ENCODE assay signal across 9 cellular contexts in the genomic region with DNA sequence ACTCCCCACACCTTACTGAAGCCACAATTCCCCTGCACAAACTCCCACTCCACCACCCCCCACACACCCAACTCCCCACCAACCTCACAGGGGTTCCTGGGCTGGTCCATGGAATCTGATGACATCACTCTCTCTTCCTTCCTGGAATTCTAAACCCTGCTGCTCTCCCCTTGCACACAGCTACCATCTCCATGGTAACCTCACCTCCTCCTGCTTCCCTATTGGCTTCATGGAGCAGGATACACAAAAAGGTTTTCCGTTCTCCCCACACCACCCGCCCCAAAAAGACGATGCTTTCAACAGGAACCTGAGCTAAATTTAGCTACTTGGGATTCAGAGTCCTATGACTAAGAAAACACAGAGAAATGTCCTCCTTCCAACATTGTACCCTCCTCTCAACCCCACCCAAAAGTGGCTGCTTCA.
DNase-seq lines count a peak whose midpoint lies in the region; ATAC-seq, FAIRE-seq and TF ChIP-seq lines count a peak whose summit lies in the region.
"Had no signal": no experiment of that assay in that cellular context is flagged by ENCODE, and none has a peak within 500 bp of the region (broad histone marks: within the 10 kb centered on the region; RNA-seq: fewer than 3 reads in every experiment).

No MANE protein-coding gene starts in this region.

- H2BK5ac ChIP-seq in H1 (ENCODE audit: low read depth, low read length), result 0 out of 2 replicates have a peak overlapping the region, but pooled peaks have one; percentile 71

- peaks cover 0 to 2% of the 10 kb centered on the region in 2 experiments for H4K20me1 ChIP-seq in H1 (replicated peaks in 1 of 2; ENCODE audit: control insufficient read depth in 1 of 2, insufficient read depth in 2 of 2, low read length in 2 of 2)

- no peak overlapping the region for H2BK15ac ChIP-seq in H1 (ENCODE audit: low read length)

- no peak for FAIRE-seq in A549 (lab: Jason Lieb, UNC)
- peak; percentile 99 for FAIRE-seq in H1 (lab: Jason Lieb, UNC)

- peaks cover 17% of the 10 kb centered on the region for H3K4me1 ChIP-seq in A549
- peaks cover 2 to 11% (median 6%) of the 10 kb centered on the region in 4 experiments; a peak in 5 of 7 replicates for H3K4me1 ChIP-seq in H1 (replicated peaks in 1 of 4; ENCODE audit: control insufficient read depth in 3 of 4, insufficient read depth in 4 of 4, low read length in 3 of 4)
- H3K4me1 ChIP-seq in lung (ENCODE audit: control insufficient read depth in 2 of 2, insufficient read depth in 2 of 2, low read length in 2 of 2), result peaks cover 2 to 26% of the 10 kb centered on the region in 2 donors

- no peak overlapping the region for H3K4me3 ChIP-seq in A549
- peak overlapping the region; percentile 17 to 42 (median 26); a peak in 4 of 8 replicates for H3K4me3 ChIP-seq in H1 (ENCODE audit: extremely low read depth in 1 of 4, insufficient read depth in 2 of 4, low read depth in 3 of 4, low read length in 4 of 4)
- no peak overlapping the region for H3K4me3 ChIP-seq in lung

- H3K27ac ChIP-seq in A549 (0 out of 6 replicates have a peak overlapping the region, but pooled peaks of 1 of the 2 experiments have one; percentile 41), H1 (ENCODE audit: low read depth, low read length) (peak overlapping the region; percentile 62), lung (ENCODE audit: low read depth in 1 of 2, low read length in 1 of 2) (peak overlapping the region; percentile 43 to 52)
- H3K27ac ChIP-seq: VCaP had no signal

- no peak overlapping the region for H3K14ac ChIP-seq in H1 (ENCODE audit: insufficient read length)

- no peak overlapping the region for H3K23ac ChIP-seq in H1 (ENCODE audit: insufficient read length)

- H3K9ac ChIP-seq in H1 (replicated peaks in 1 of 4; ENCODE audit: extremely low read depth in 1 of 4, low read depth in 3 of 4, low read length in 3 of 4), result peak overlapping the region in 1 of 4 experiments; percentile 35; a peak in 3 of 7 replicates

- H2BK20ac ChIP-seq in H1 (ENCODE audit: low read length), result no peak overlapping the region

- peak overlapping the region; percentile 32; the same call in 1 of the 2 replicates for H3K18ac ChIP-seq in H1 (ENCODE audit: extremely low read depth, low read length)

- H3K27me3 ChIP-seq in H1 (replicated peaks in 1 of 4; ENCODE audit: control insufficient read depth in 3 of 4, extremely low read depth in 1 of 4, insufficient read depth in 3 of 4, low read length in 3 of 4), result no peaks in the 10 kb centered on the region
- no peaks in the 10 kb centered on the region for H3K27me3 ChIP-seq in lung (ENCODE audit: control insufficient read depth, insufficient read depth)

- no peak overlapping the region for H3K56ac ChIP-seq in H1 (replicated peaks; ENCODE audit: insufficient read length, low read depth, low read length)

- no peak for TF ChIP-seq CTCF in A549 (IDR thresholded peaks at IDR 0.05)
- no peak for TF ChIP-seq CTCF in H1 (IDR thresholded peaks at IDR 0.05; ENCODE audit: control extremely low read depth in 1 of 3, insufficient read depth in 1 of 3, low read depth in 1 of 3, low read length in 3 of 3)
- no peak for TF ChIP-seq CTCF in lung (IDR thresholded peaks at IDR 0.05; ENCODE audit: control extremely low read depth, extremely low read depth)

- TF ChIP-seq RAD21 in A549 (conservative IDR thresholded peaks at IDR 0.05 in 1 of 2, IDR thresholded peaks at IDR 0.05 in 1 of 2) (no peak), H1 (IDR thresholded peaks at IDR 0.05 in 1 of 2, conservative IDR thresholded peaks at IDR 0.05 in 1 of 2; ENCODE audit: low read depth in 2 of 2, low read length in 2 of 2) (no peak)

- H3K4me2 ChIP-seq in A549, result peak overlapping the region; percentile 53
- H3K4me2 ChIP-seq in H1 (ENCODE audit: insufficient read depth in 1 of 2, low read depth in 2 of 2, low read length in 2 of 2), result peak overlapping the region; percentile 65 to 83

- H2AK5ac ChIP-seq in H1 (ENCODE audit: low read depth, low read length), result peak overlapping the region; percentile 68; the same call in 1 of the 2 replicates

- H3K79me1 ChIP-seq in H1 (ENCODE audit: low read depth, low read length), result peaks cover 2% of the 10 kb centered on the region; the same call in 1 of the 2 replicates

- no peak for TF ChIP-seq EP300 in A549 (IDR thresholded peaks at IDR 0.05)
- TF ChIP-seq EP300 in H1 (IDR thresholded peaks at IDR 0.05; ENCODE audit: borderline replicate concordance in 1 of 2, low read depth in 2 of 2, low read length in 2 of 2), result peak in 1 of 2 experiments; percentile 59; a peak in 1 of 3 replicates

- H2BK120ac ChIP-seq in H1 (replicated peaks; ENCODE audit: low read depth, low read length), result no peak overlapping the region

- CTCF ChIA-PET in A549 (lab: Yijun Ruan, JAX), result interaction anchor here (1.3 to 1.7 kb wide), 2 partner anchors 65 to 105 kb away, joined by 3 to 6 read pairs; no protein-coding TSS in a partner anchor
- CTCF ChIA-PET in H1 (lab: Charles Lee; ENCODE audit: partially characterized antibody), result interaction anchor here (0.9 to 1.0 kb wide), 3 partner anchors 33 to 335 kb away, joined by 3 to 4 read pairs (median 3); no protein-coding TSS in a partner anchor

- H3K36me3 ChIP-seq in H1 (ENCODE audit: control insufficient read depth in 2 of 4, insufficient read depth in 4 of 4, low read length in 3 of 4), result no peaks in the 10 kb centered on the region; a peak in 1 of 8 replicates
- H3K36me3 ChIP-seq in lung (ENCODE audit: control insufficient read depth in 2 of 2, insufficient read depth in 2 of 2, low read length in 2 of 2), result no peaks in the 10 kb centered on the region

- H2BK12ac ChIP-seq in H1 (ENCODE audit: low read depth, low read length), result peak overlapping the region; percentile 60; the same call in 1 of the 2 replicates

- TF ChIP-seq POLR2A in A549 (IDR thresholded peaks at IDR 0.05; ENCODE audit: low read length) (no peak), H1 (IDR thresholded peaks at IDR 0.05; ENCODE audit: control extremely low read depth in 1 of 2, low read depth in 2 of 2, low read length in 2 of 2) (no peak; a peak in 1 of 3 replicates)

- POLR2A ChIA-PET in A549 (lab: Yijun Ruan, JAX), result interaction anchor here (0.6 kb wide), 1 partner anchor 258 kb away, joined by 4 read pairs; no protein-coding TSS in a partner anchor
- POLR2A ChIA-PET in H1 (lab: Charles Lee; ENCODE audit: partially characterized antibody), result interaction anchor here (0.6 to 1.5 kb wide), 3 partner anchors 10 to 105 kb away, joined by 3 to 4 read pairs (median 4); no protein-coding TSS in a partner anchor

- H4K8ac ChIP-seq in H1 (ENCODE audit: extremely low read depth, insufficient read depth, low read length), result no peak overlapping the region

- no peak overlapping the region for H3K4ac ChIP-seq in H1 (replicated peaks; ENCODE audit: insufficient read length, low read depth, low read length)

- no peak overlapping the region for H2AFZ ChIP-seq in H1 (ENCODE audit: low read length)

- ATAC-seq in A549, result peak; percentile 74 to 78; a peak in 5 of 6 replicates
- ATAC-seq in lung (ENCODE audit: insufficient read depth, low FRiP score), result peak; percentile 58
- no peak for ATAC-seq in stimulated activated naive CD8-positive, alpha-beta T cell treated with anti-CD3 and anti-CD28 coated beads, Interleukin-15, Interleukin-2, amounts not matched to agents 100 U/mL and 50 U/mL, for 24 hours
- no peak for ATAC-seq in HG02970 (IDR thresholded peaks at IDR 0.05; ENCODE audit: low FRiP score, unreplicated experiment)

- peaks cover 2% of the 10 kb centered on the region; the same call in 1 of the 2 replicates for H3K23me2 ChIP-seq in H1 (ENCODE audit: low read depth, low read length)

- peak; percentile 7 to 37 for DNase-seq in A549 (ENCODE audit: low read depth in 1 of 2, low spot score in 1 of 2)
- DNase-seq in NCI-H1105 treated with DMSO at 0.1 percent for 48 hours (lab: John Stamatoyannopoulos, UW), result peak; percentile 26
- DNase-seq in H1 (ENCODE audit: low read depth in 1 of 2, low spot score in 2 of 2), result peak; percentile 47 to 59
- DNase-seq in lung (ENCODE audit: low spot score), result peak; percentile 29
- DNase-seq in stimulated activated naive CD8-positive, alpha-beta T cell treated with anti-CD3 and anti-CD28 coated beads, Interleukin-15, Interleukin-2, amounts not matched to agents 100 U/mL and 50 U/mL, for 24 hours, result no peak
- DNase-seq in activated CD4-positive, alpha-beta T cell treated with anti-CD3 and anti-CD28 coated beads for 4 hours, result no peak
- no peak for DNase-seq in stimulated activated CD4-positive, alpha-beta T cell treated with anti-CD3 and anti-CD28 coated beads, Interleukin-4, amount 100 ng/mL, for 1 hour

- H4K91ac ChIP-seq in H1 (replicated peaks; ENCODE audit: insufficient read length, low read length), result no peak overlapping the region

- 26% methylated on average over 3 of the region's 3 CpGs for WGBS in A549 (ENCODE audit: missing lambda C conversion rate)
- 4% methylated on average over 3 of the region's 3 CpGs; no CpG with 5 or more reads in 1 of the 2 experiments for WGBS in H1 (ENCODE audit: extremely low coverage in 1 of 2, insufficient coverage in 1 of 2, insufficient read length in 1 of 2, insufficient replicate concordance in 2 of 2, low coverage in 1 of 2, low lambda C conversion rate in 2 of 2, missing lambda C conversion rate in 1 of 2), 2 experiments
- WGBS in lung, 2 donors, result 41 to 51% methylated on average over 3 of the region's 3 CpGs

- no peak overlapping the region for H4K5ac ChIP-seq in H1 (ENCODE audit: insufficient read length, low read depth, low read length)

- no peaks in the 10 kb centered on the region for H3K9me3 ChIP-seq in A549
- H3K9me3 ChIP-seq in H1 (ENCODE audit: insufficient read depth in 2 of 2, low read depth in 1 of 2, low read length in 1 of 2), result no peaks in the 10 kb centered on the region
- no peaks in the 10 kb centered on the region for H3K9me3 ChIP-seq in lung (ENCODE audit: control insufficient read depth in 2 of 2, insufficient read depth in 1 of 2, low read length in 1 of 2)

- peaks cover 5 to 88% of the 10 kb centered on the region in 2 experiments; a peak in 3 of 4 replicates for H3K79me2 ChIP-seq in H1 (ENCODE audit: control insufficient read depth in 1 of 2, insufficient read depth in 2 of 2, low read length in 2 of 2)

TF ChIP-seq in A549, 52 proteins besides CTCF, POLR2A, EP300 and RAD21 (continues in another document):
- no peak for TF ChIP-seq SMC3 (IDR thresholded peaks at IDR 0.05)
- no peak for TF ChIP-seq HOXA7 (CRISPR knock-in tag; IDR thresholded peaks at IDR 0.05)
- no peak for TF ChIP-seq RNF2 (IDR thresholded peaks at IDR 0.05; ENCODE audit: borderline replicate concordance, low read depth)
- no peak for TF ChIP-seq RARB (CRISPR knock-in tag; IDR thresholded peaks at IDR 0.05)

TF ChIP-seq in H1, 55 proteins besides CTCF, POLR2A, EP300 and RAD21 (continues in another document):
- TF ChIP-seq KDM1A (IDR thresholded peaks at IDR 0.05; ENCODE audit: borderline replicate concordance, low read length) (no peak), HDAC2 (IDR thresholded peaks at IDR 0.05; ENCODE audit: borderline replicate concordance in 1 of 2, low read depth in 2 of 2, low read length in 2 of 2) (0 out of 4 replicates have a peak, but pooled peaks of 1 of the 2 experiments have one; percentile 21), POLR2AphosphoS5 (IDR thresholded peaks at IDR 0.05; ENCODE audit: low read depth, low read length) (no peak), TBP (IDR thresholded peaks at IDR 0.05; ENCODE audit: low read depth, low read length) (0 out of 2 replicates have a peak, but pooled peaks have one; percentile 11), GTF2F1 (IDR thresholded peaks at IDR 0.05; ENCODE audit: borderline replicate concordance, low read depth, low read length) (no peak)

Comparison
In these comparisons a context has a peak if more than half of its experiments do, and no peak if none do; other contexts are left out.
1. ATAC-seq: peak in A549 (2 of 2) and lung (single experiment); none in stimulated activated naive CD8-positive, alpha-beta T cell treated with anti-CD3 and anti-CD28 coated beads, Interleukin-15, Interleukin-2, amounts not matched to agents 100 U/mL and 50 U/mL, for 24 hours (single experiment) and HG02970 (single experiment).
2. DNase-seq: peak in A549 (2 of 2), NCI-H1105 treated with DMSO at 0.1 percent for 48 hours (single experiment), H1 (2 of 2) and lung (single experiment); none in stimulated activated naive CD8-positive, alpha-beta T cell treated with anti-CD3 and anti-CD28 coated beads, Interleukin-15, Interleukin-2, amounts not matched to agents 100 U/mL and 50 U/mL, for 24 hours (single experiment), activated CD4-positive, alpha-beta T cell treated with anti-CD3 and anti-CD28 coated beads for 4 hours (0 of 2) and stimulated activated CD4-positive, alpha-beta T cell treated with anti-CD3 and anti-CD28 coated beads, Interleukin-4, amount 100 ng/mL, for 1 hour (single experiment).
3. H3K4me3 ChIP-seq: peak in H1 (4 of 4); none in A549 (single experiment) and lung (single experiment).
4. Of the 18 proteins assayed by ChIP-seq in both H1 and A549: peak only in H1: JUN and RFX5; only in A549: none; in both: none; in neither: 14; mixed calls (peak in some experiments, not most) for 2.